Comparison of ENCODE assay signal across 8 cellular contexts in genomic region chr14:54567634-54568561, GRCh38. TPM values are rescaled to one million over a fixed set of nuclear protein-coding genes. Genes with fewer than 3 reads are reported as not detected.
DNase-seq lines count a peak whose midpoint lies in the region; ATAC-seq, FAIRE-seq and TF ChIP-seq lines count a peak whose summit lies in the region.

No MANE protein-coding gene starts in this region.

- BruUV-seq in K562 (replicated peaks; lab: Mats Ljungman, UMichigan), result no TSS peak

- intact Hi-C loops in CD8-positive, alpha-beta T cell (cut with DNase I, micrococcal nuclease), result loop anchor here (2.0 to 10.0 kb wide), 6 partner anchors 56 to 844 kb away; partner anchors contain the start of genes ATG14 (in 1 of the 2), CDKN3 (in 1 of the 2), MAPK1IP1L (in 1 of the 2) and SOCS4 (in 1 of the 2)
- intact Hi-C loops in K562 (cut with micrococcal nuclease), result no loop called here

- H3K27ac ChIP-seq in CD8-positive, alpha-beta T cell (ENCODE audit: low read depth, low read length), result no peak overlapping the region
- peak overlapping the region; percentile 81; the same call in 2 of the 3 replicates for H3K27ac ChIP-seq in K562 (ENCODE audit: extremely low read depth, low read depth, low read length)
- no peak overlapping the region for H3K27ac ChIP-seq in iPS DF 6.9 (ENCODE audit: low read length)

- H3K4me3 ChIP-seq in CD8-positive, alpha-beta T cell (ENCODE audit: low read depth, low read length), result peak overlapping the region; percentile 72
- H3K4me3 ChIP-seq in K562 (peak overlapping the region; percentile 69), iPS DF 6.9 (ENCODE audit: low read length) (peak overlapping the region; percentile 92; the same call in 1 of the 2 replicates)

- no peaks in the 10 kb centered on the region for H3K36me3 ChIP-seq in CD8-positive, alpha-beta T cell (ENCODE audit: insufficient read depth, low read length)
- peaks cover 31% of the 10 kb centered on the region; the same call in 2 of the 3 replicates for H3K36me3 ChIP-seq in K562 (ENCODE audit: control insufficient read depth, insufficient read depth, low read length)
- H3K36me3 ChIP-seq in iPS DF 6.9 (ENCODE audit: control insufficient read depth, insufficient read depth, low read length), result no peaks in the 10 kb centered on the region

- peaks cover 15% of the 10 kb centered on the region for H3K4me1 ChIP-seq in CD8-positive, alpha-beta T cell (ENCODE audit: insufficient read depth, low read length)
- H3K4me1 ChIP-seq in K562 (replicated peaks in 1 of 2; ENCODE audit: control insufficient read depth in 2 of 2, insufficient read depth in 2 of 2, low read length in 2 of 2) (peaks cover 12 to 39% of the 10 kb centered on the region in 2 experiments; a peak in 4 of 5 replicates), iPS DF 6.9 (ENCODE audit: control insufficient read depth, insufficient read depth, low read length) (peaks cover 3% of the 10 kb centered on the region; the same call in 1 of the 2 replicates)

- in situ Hi-C loops in K562 (cut with MboI), result loop anchor here (5.0 kb wide), 1 partner anchor 204 kb away; no protein-coding TSS in a partner anchor

- H3K4me2 ChIP-seq in K562 (ENCODE audit: insufficient read depth, low read length), result peak overlapping the region; percentile 79

- no peak for TF ChIP-seq EP300 in K562 (IDR thresholded peaks at IDR 0.05; ENCODE audit: low read length)

- WGBS in K562 (ENCODE audit: insufficient coverage, low coverage, missing lambda C conversion rate), result under 1% methylated on average over 19 of the region's 70 CpGs
- no CpG with 5 or more reads among the region's 70 CpGs for WGBS in iPS DF 6.9 (ENCODE audit: insufficient coverage, insufficient read length)

- H3K79me2 ChIP-seq in K562 (ENCODE audit: control insufficient read depth, insufficient read depth, low read length), result peaks cover 29% of the 10 kb centered on the region

- POLR2A ChIA-PET in CD8-positive, alpha-beta T cell (lab: Charles Lee), result interaction anchor here (1.2 kb wide), 1 partner anchor 205 kb away, joined by 3 read pairs; no protein-coding TSS in a partner anchor
- POLR2A ChIA-PET in K562 (lab: Yijun Ruan, JAX), result interaction anchor here (0.6 to 1.2 kb wide), 4 partner anchors 118 to 206 kb away, joined by 3 to 5 read pairs (median 4); no protein-coding TSS in a partner anchor

- H3K27ac Mint-ChIP-seq in CD8-positive, alpha-beta T cell, result peak overlapping the region; percentile 83
- H3K27ac Mint-ChIP-seq in T-helper 17 cell, result peak overlapping the region; percentile 80

- CTCF ChIA-PET in CD8-positive, alpha-beta T cell (lab: Charles Lee), result interaction anchor here (0.7 to 7.7 kb wide), 11 partner anchors 14 to 335 kb away, joined by 3 to 169 read pairs (median 3); partner anchors contain the start of gene GCH1
- CTCF ChIA-PET in K562 (lab: Yijun Ruan, JAX; ENCODE audit: low intra/inter-chr PET ratio), result interaction anchor here (0.6 to 1.5 kb wide), 2 partner anchors 205 to 264 kb away, joined by 4 to 5 read pairs; no protein-coding TSS in a partner anchor

- ATAC-seq in CD8-positive, alpha-beta T cell, result peak; percentile 22
- ATAC-seq in HG02759 (IDR thresholded peaks at IDR 0.05; ENCODE audit: unreplicated experiment) (peak; percentile 19), T-helper 17 cell (peak; percentile 27), K562 (peak; percentile 41), GM19395 (IDR thresholded peaks at IDR 0.05; ENCODE audit: unreplicated experiment) (no peak)

- peaks cover 4% of the 10 kb centered on the region for H3K27me3 ChIP-seq in CD8-positive, alpha-beta T cell (ENCODE audit: insufficient read depth, low read length)
- H3K27me3 ChIP-seq in K562 (ENCODE audit: control insufficient read depth in 2 of 2, insufficient read depth in 2 of 2, low read length in 2 of 2) (no peaks in the 10 kb centered on the region), iPS DF 6.9 (ENCODE audit: control insufficient read depth, insufficient read depth, low read length) (no peaks in the 10 kb centered on the region)

- peak overlapping the region; percentile 74 for H2AFZ ChIP-seq in K562 (ENCODE audit: low read depth, low read length)

- H3K4me3 Mint-ChIP-seq in CD8-positive, alpha-beta T cell, result peak overlapping the region; percentile 93
- peak overlapping the region; percentile 96 for H3K4me3 Mint-ChIP-seq in T-helper 17 cell

- no peak for TF ChIP-seq POLR2A in K562 (conservative IDR thresholded peaks at IDR 0.05)

- no peak for TF ChIP-seq RAD21 in K562 (CRISPR knock-in tag; conservative IDR thresholded peaks at IDR 0.05 in 1 of 2, IDR thresholded peaks at IDR 0.05 in 1 of 2)

- H3K9me3 ChIP-seq in CD8-positive, alpha-beta T cell (ENCODE audit: low read length), result peaks cover under 1% of the 10 kb centered on the region
- no peaks in the 10 kb centered on the region for H3K9me3 ChIP-seq in T-helper 17 cell (ENCODE audit: control insufficient read depth, low read length, poor library complexity, severe bottlenecking)
- peaks cover 6% of the 10 kb centered on the region; the same call in 1 of the 2 replicates for H3K9me3 ChIP-seq in K562 (replicated peaks; ENCODE audit: control insufficient read depth, insufficient read depth, low read depth, low read length)
- H3K9me3 ChIP-seq in iPS DF 6.9 (ENCODE audit: control insufficient read depth, insufficient read depth, low read length), result no peaks in the 10 kb centered on the region

- H3K4me1 Mint-ChIP-seq in CD8-positive, alpha-beta T cell (ENCODE audit: low read depth), result peaks cover 21% of the 10 kb centered on the region
- H3K4me1 Mint-ChIP-seq in T-helper 17 cell, result peaks cover 12% of the 10 kb centered on the region

- H3K27me3 Mint-ChIP-seq in CD8-positive, alpha-beta T cell (ENCODE audit: low read depth), result peaks cover 21% of the 10 kb centered on the region
- H3K27me3 Mint-ChIP-seq in T-helper 17 cell, result no peaks in the 10 kb centered on the region

- H3K9me1 ChIP-seq in K562 (ENCODE audit: control insufficient read depth, insufficient read depth, low read length), result no peaks in the 10 kb centered on the region

- peaks cover 6% of the 10 kb centered on the region for H3K9me3 Mint-ChIP-seq in CD8-positive, alpha-beta T cell

- H4K20me1 ChIP-seq in K562 (replicated peaks; ENCODE audit: control insufficient read depth, insufficient read depth, low read length), result no peaks in the 10 kb centered on the region

- DNase-seq in CD8-positive, alpha-beta T cell, result peak; percentile 10 to 59 (median 19)
- DNase-seq in T-helper 17 cell (peak; percentile 11 to 18 (median 16)), K562 (ENCODE audit: extremely low read depth in 1 of 4, low spot score in 3 of 4) (peak; percentile 18 to 46 (median 25)), iPS DF 6.9 (ENCODE audit: low read depth, low spot score) (peak; percentile 29), retina (peak; percentile 55), NOMO-1 treated with dmso at 0.1 percent for 144 hours (lab: John Stamatoyannopoulos, UW; ENCODE audit: unreplicated experiment) (no peak)

- peak; percentile 49 for FAIRE-seq in K562 (lab: Jason Lieb, UNC)

- no peak for TF ChIP-seq CTCF in CD8-positive, alpha-beta T cell (IDR thresholded peaks at IDR 0.05)
- no peak for TF ChIP-seq CTCF in K562 (IDR thresholded peaks at IDR 0.05 in 2 of 3, conservative IDR thresholded peaks at IDR 0.05 in 1 of 3; ENCODE audit: insufficient read depth in 2 of 3, low read depth in 1 of 3, low read length in 3 of 3)

- peak overlapping the region; percentile 73 to 91 for H3K9ac ChIP-seq in K562 (ENCODE audit: insufficient read depth in 1 of 2, low read depth in 2 of 2, low read length in 2 of 2)

- peaks cover 1% of the 10 kb centered on the region for H3K36me3 Mint-ChIP-seq in CD8-positive, alpha-beta T cell
- no peaks in the 10 kb centered on the region for H3K36me3 Mint-ChIP-seq in T-helper 17 cell (ENCODE audit: low read depth)

RNA-seq across cellular contexts. Expression of gene SAMD4A, which starts 1.0 kb away (rescaled TPM):
- 1 to 10 TPM; 1.6 to 2.0 TPM for total RNA-seq in CD8-positive, alpha-beta T cell
- total RNA-seq in T-helper 17 cell (1 to 10 TPM; 6.5 to 6.9 TPM), K562 (2014; rRNA removed) (3.2 and 3.8 TPM in 2 replicates), K562 (2014; rRNA removed; fragmentation: Illumina TruSeq; extraction: Trizol) (4.1 and 4.6 TPM in 2 replicates), K562 (2015; rRNA removed; fragmentation: Illumina TruSeq; extraction: Trizol) (3.3 and 4.0 TPM in 2 replicates), K562 (2021) (6.8 TPM in 2 replicates)
- total RNA-seq in K562 (2011; cell fraction: chromatin; rRNA removed; ENCODE audit: low replicate concordance), result 45.6 and 45.9 TPM in 2 replicates
- 19.3 and 20.0 TPM in 2 replicates for total RNA-seq in K562 (2011; cell fraction: nucleolus; rRNA removed)
- 26.3 and 45.6 TPM in 2 replicates for total RNA-seq in K562 (2011; cell fraction: nucleoplasm; rRNA removed)
- polyA plus RNA-seq in K562 (2011; rRNA removed) (3.4 and 3.9 TPM in 2 replicates), K562 (2014; fragmentation: Illumina TruSeq; extraction: Trizol) (4.1 and 4.6 TPM in 2 replicates), K562 (2014; fragmentation: Nextera tagmentation; extraction: Ambion mirVana) (1 to 10 TPM in 1 of 2 experiments, under 1 TPM in 1; 0.66 to 1.9 TPM), K562 (2014; rRNA removed) (3.0 and 3.5 TPM in 2 replicates)
- 3.2 and 3.5 TPM in 2 replicates for polyA plus RNA-seq in K562 (2011; cell fraction: cytosol; rRNA removed)
- polyA plus RNA-seq in K562 (2011; cell fraction: nucleus; rRNA removed), result 15.6 and 27.5 TPM in 2 replicates
- polyA plus RNA-seq in K562 (2012), result 6.0 and 6.1 TPM in 2 replicates
- polyA minus RNA-seq in K562 (2011; rRNA and poly(A)+ RNA removed), result 14.9 and 15.7 TPM in 2 replicates
- 6.8 and 10.1 TPM in 2 replicates for polyA minus RNA-seq in K562 (2011; cell fraction: cytosol; rRNA and poly(A)+ RNA removed)
- polyA minus RNA-seq in K562 (2011; cell fraction: nucleus; rRNA and poly(A)+ RNA removed), result 20.5 and 27.5 TPM in 2 replicates

RNA-seq across cellular contexts. Expression of gene CGRRF1, which starts 58.2 kb away (rescaled TPM):
- 10 to 100 TPM; 59.6 to 59.9 TPM for total RNA-seq in CD8-positive, alpha-beta T cell
- total RNA-seq in T-helper 17 cell (10 to 100 TPM; 28.3 to 35.8 TPM), K562 (2014; rRNA removed) (1.9 and 3.0 TPM in 2 replicates), K562 (2014; rRNA removed; fragmentation: Illumina TruSeq; extraction: Trizol) (4.7 and 4.8 TPM in 2 replicates), K562 (2015; rRNA removed; fragmentation: Illumina TruSeq; extraction: Trizol) (3.3 and 3.7 TPM in 2 replicates), K562 (2021) (4.6 and 7.6 TPM in 2 replicates)
- 3.1 and 7.7 TPM in 2 replicates for total RNA-seq in K562 (2011; cell fraction: chromatin; rRNA removed; ENCODE audit: low replicate concordance)
- 2.0 and 3.3 TPM in 2 replicates for total RNA-seq in K562 (2011; cell fraction: nucleolus; rRNA removed)
- total RNA-seq in K562 (2011; cell fraction: nucleoplasm; rRNA removed), result 4.2 and 7.3 TPM in 2 replicates
- polyA plus RNA-seq in K562 (2011; rRNA removed) (4.3 and 7.1 TPM in 2 replicates), K562 (2014; fragmentation: Illumina TruSeq; extraction: Trizol) (2.4 and 3.5 TPM in 2 replicates), K562 (2014; fragmentation: Nextera tagmentation; extraction: Ambion mirVana) (10 to 100 TPM; 13.5 to 15.8 TPM), K562 (2014; rRNA removed) (2.3 and 2.8 TPM in 2 replicates)
- 0.64 and 1.1 TPM in 2 replicates for polyA plus RNA-seq in K562 (2011; cell fraction: cytosol; rRNA removed)
- 1.6 and 2.0 TPM in 2 replicates for polyA plus RNA-seq in K562 (2011; cell fraction: nucleus; rRNA removed)
- 6.2 and 6.8 TPM in 2 replicates for polyA plus RNA-seq in K562 (2012)
- 2.2 and 5.4 TPM in 2 replicates for polyA minus RNA-seq in K562 (2011; rRNA and poly(A)+ RNA removed)
- 1.2 TPM in 1 of 2 replicates, not detected in the other for polyA minus RNA-seq in K562 (2011; cell fraction: cytosol; rRNA and poly(A)+ RNA removed)
- polyA minus RNA-seq in K562 (2011; cell fraction: nucleus; rRNA and poly(A)+ RNA removed), result 1.3 and 1.6 TPM in 2 replicates
